In the genomic region with DNA sequence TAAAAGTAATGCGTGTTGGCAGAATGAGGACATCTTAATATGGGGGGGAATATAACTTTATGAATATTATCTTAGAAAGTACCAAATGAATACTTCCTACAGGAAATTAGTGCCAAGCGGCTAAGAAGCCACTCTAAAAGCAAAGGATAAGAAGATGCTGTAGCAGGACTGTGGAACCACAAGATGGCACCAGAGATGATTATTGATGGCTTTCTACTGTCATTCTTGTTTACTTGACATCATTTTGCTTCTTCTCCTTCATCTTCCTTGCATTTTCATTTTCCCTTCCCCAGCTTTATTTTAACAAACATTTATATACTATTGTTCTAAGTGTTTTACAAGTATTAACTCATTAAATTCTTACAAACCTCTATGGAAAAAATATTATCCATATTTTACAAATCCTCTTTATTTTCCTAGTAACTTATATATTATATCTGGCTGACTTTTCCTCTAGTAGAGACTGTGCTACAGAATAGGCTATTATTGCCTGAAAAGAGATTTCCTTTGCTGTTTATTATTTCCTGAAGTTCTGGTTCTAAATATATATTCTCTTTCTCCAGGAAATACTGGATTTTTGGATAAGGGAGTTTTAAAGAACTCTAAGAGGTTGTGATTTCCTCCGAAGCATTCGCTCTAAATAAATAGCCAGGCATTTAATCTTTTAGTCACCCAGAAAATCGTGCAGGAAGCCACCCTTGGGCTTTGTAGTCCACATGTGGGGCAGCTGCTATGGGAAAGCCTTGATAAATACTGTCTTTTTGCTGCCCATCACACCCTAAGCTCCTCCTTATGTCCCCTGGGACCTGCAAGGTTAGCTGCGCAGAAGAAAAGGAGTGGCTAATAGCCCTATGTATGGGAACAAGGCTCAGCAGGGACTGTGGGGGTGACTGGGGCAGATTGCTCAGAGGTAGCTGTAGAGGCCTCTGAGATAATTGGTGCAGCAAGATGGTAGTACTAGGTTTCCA, we compare ENCODE assay signal across 1 cellular context.
TF ChIP-seq lines count a peak whose summit lies in the region.

No MANE protein-coding gene starts in this region.

TF ChIP-seq in endothelial cell of umbilical vein, 7 proteins besides CTCF, POLR2A, EP300 and RAD21 (continued from another document):
- TF ChIP-seq GATA2 (IDR thresholded peaks at IDR 0.05; ENCODE audit: insufficient read depth, insufficient read length, low read depth, low read length), result no peak
- TF ChIP-seq EZH2 (IDR thresholded peaks at IDR 0.05; ENCODE audit: borderline replicate concordance, low read depth, low read length, severe bottlenecking), result no peak
- no peak for TF ChIP-seq FOS (IDR thresholded peaks at IDR 0.05; ENCODE audit: borderline replicate concordance, insufficient read depth, low read length)
- TF ChIP-seq MYC (IDR thresholded peaks at IDR 0.05; ENCODE audit: low read depth, low read length), result no peak
- TF ChIP-seq POLR2AphosphoS5 (IDR thresholded peaks at IDR 0.05; ENCODE audit: insufficient read depth, low read depth, low read length), result no peak
